ENCODE assay signal across 9 cellular contexts in the genomic region with DNA sequence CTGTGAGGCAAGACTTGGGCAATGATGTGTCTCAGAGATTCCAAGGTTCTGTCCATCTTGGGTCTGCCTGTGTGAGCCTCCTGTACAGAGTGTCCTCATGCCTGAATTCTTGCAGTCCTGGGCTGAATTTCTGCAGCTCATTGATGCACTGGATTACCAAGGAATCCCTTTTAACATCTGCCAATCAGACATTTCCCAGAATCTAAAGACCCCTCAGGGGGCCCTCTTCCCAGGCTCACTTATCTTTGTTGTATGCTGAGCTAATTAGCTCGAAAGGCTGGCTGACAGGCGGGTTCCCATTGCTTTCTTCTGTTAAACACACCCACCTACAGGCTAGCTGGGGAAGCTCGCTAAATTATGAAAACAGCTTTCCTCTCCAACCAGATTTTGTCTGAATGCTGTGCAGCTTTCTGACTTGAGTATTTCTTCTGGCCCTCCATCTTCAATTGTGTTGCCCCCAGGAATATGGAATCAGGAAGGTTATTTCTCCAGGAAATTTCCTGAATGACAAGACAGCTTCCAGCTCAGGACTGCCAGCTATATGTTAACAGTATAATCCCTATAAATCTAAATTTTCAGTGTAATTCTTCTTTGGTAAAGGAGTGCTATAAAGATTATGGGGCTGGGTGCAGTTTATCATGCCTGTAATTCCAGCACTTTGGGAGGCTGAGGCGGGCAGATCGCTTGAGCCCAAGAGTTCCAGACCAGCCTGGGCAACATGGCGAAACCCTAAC. TPM values are rescaled to one million over a fixed set of nuclear protein-coding genes. Genes with fewer than 3 reads are reported as not detected.
DNase-seq lines count a peak whose midpoint lies in the region; ATAC-seq and TF ChIP-seq lines count a peak whose summit lies in the region.
"Had no signal": no experiment of that assay in that cellular context is flagged by ENCODE, and none has a peak within 500 bp of the region (broad histone marks: within the 10 kb centered on the region; RNA-seq: fewer than 3 reads in every experiment).

Gene LIX1, minus strand, starts transcription at position 91 of the 734 bp plus-strand sequence. Its CDS starts 35 bp downstream, at position 56.

- peaks cover 0 to 18% of the 10 kb centered on the region in 2 donors for H3K4me1 ChIP-seq in thoracic aorta (ENCODE audit: control insufficient read depth in 1 of 2, low read depth in 2 of 2)

- TF ChIP-seq CTCF in thoracic aorta (IDR thresholded peaks at IDR 0.05) = peak; percentile 34

- H3K36me3 ChIP-seq in thoracic aorta = no peaks in the 10 kb centered on the region

- intact Hi-C loops in left colon (cut with DNase I, micrococcal nuclease) = no loop called here

- H3K4me3 ChIP-seq in thoracic aorta = no peak within 1 kb of the TSS

- ATAC-seq in GM21390 (IDR thresholded peaks at IDR 0.05; ENCODE audit: unreplicated experiment) = peak; percentile 84
- peak; percentile 88 for ATAC-seq in left colon
- ATAC-seq in thoracic aorta (ENCODE audit: insufficient number of reproducible peaks, low FRiP score, low read depth) = peak; percentile 43

- DNase-seq in NCI-H2196 (lab: John Stamatoyannopoulos, UW; ENCODE audit: unreplicated experiment) (peak; percentile 21), NCI-H2196 treated with DMSO at 0.1 percent for 48 hours (lab: John Stamatoyannopoulos, UW; ENCODE audit: unreplicated experiment) (no peak), HT1080 (ENCODE audit: low read depth) (peak; percentile 55), OCI-M1 (lab: John Stamatoyannopoulos, UW) (peak; percentile 76), caudate nucleus (lab: John Stamatoyannopoulos, UW) (peak in 48 of 61 donors; percentile 2 to 79 (median 38)), left colon (peak in 1 of 2 donors; percentile 31), thoracic aorta (ENCODE audit: low spot score) (no peak)

- no peaks in the 10 kb centered on the region for H3K27me3 ChIP-seq in thoracic aorta (replicated peaks; ENCODE audit: insufficient read depth)

- H3K9me3 ChIP-seq in thoracic aorta = no peaks in the 10 kb centered on the region

- peak within 1 kb of the TSS; percentile 49 for H3K27ac ChIP-seq in caudate nucleus (ENCODE audit: low read depth, low read length)
- H3K27ac ChIP-seq in thoracic aorta = no peak within 1 kb of the TSS

RNA-seq across cellular contexts. Expression of gene LIX1, which starts in this region (rescaled TPM):
- total RNA-seq in HT1080 (2014; rRNA removed; shearing (Covaris generic)) = 0.03 TPM in 1 of 2 replicates, not detected in the other
- polyA plus RNA-seq in HT1080 (2015; cell fraction: cytosol; rRNA removed) = not detected in 2 replicates
- polyA plus RNA-seq in HT1080 (2015; cell fraction: nucleus; rRNA removed) = not detected in 2 replicates
- under 1 TPM in 1 of 2 donors, not detected in 1; 0.22 TPM for total RNA-seq in left colon
- total RNA-seq in thoracic aorta = not detected
- total RNA-seq: CD8-positive, alpha-beta memory T cell had no signal
- polyA plus RNA-seq: CD8-positive, alpha-beta memory T cell had no signal

Comparison
In these comparisons a context has a peak if more than half of its experiments do, and no peak if none do; other contexts are left out.
1. DNase-seq: peak in NCI-H2196 (single experiment), OCI-M1 (single experiment) and caudate nucleus (48 of 61); none in NCI-H2196 treated with DMSO at 0.1 percent for 48 hours (single experiment) and thoracic aorta (single experiment).
2. Peak in DNase-seq in HT1080; RNA of the gene not detected or under 1 TPM.
3. Peak in ATAC-seq in left colon; RNA of the gene not detected or under 1 TPM.
4. Peak in ATAC-seq in thoracic aorta; RNA of the gene not detected or under 1 TPM.
5. Peak in every context shown above with its lines, with median percentiles within 50 percentile points of each other: ATAC-seq.